14 cellular contexts compared by ENCODE assay signal in the genomic region with DNA sequence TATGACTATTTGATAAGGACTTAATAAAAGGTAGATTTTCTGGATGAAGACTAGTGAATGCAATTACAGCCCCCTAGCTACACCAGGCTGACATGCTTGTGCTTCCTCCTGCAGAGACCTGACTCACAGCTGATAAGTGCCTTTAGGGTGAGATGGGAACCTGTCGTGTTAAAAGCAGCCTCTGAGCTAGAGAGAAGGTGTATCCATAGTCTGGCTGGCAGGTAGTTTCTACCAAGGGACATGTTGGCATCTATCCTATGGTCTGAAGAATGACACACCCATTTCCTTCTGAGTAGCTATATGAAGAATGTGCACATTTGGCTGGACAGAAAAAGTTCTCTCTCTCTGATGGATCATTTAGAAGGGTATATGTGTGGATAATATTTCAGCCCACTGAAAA.
"Had no signal": no experiment of that assay in that cellular context is flagged by ENCODE, and none has a peak within 500 bp of the region (broad histone marks: within the 10 kb centered on the region; RNA-seq: fewer than 3 reads in every experiment).

No MANE protein-coding gene starts in this region.

- ATAC-seq: effector memory CD8-positive, alpha-beta T cell; pancreas; stimulated activated effector memory CD8-positive, alpha-beta T cell treated with anti-CD3 and anti-CD28 coated beads, Interleukin-12 subunit alpha, Interleukin-12 subunit beta, amount 100 ng/mL, for 72 hours had no signal

- H3K4me2 ChIP-seq: neural progenitor cell had no signal

- DNase-seq: activated CD4-positive, alpha-beta T cell treated with anti-CD3 and anti-CD28 coated beads, Interleukin-2, amount 10 ng/mL, durations not matched to agents 7 days and 5 days; activated CD4-positive, CD25-positive, alpha-beta regulatory T cell; activated CD8-positive, alpha-beta memory T cell treated with anti-CD3 and anti-CD28 coated beads for 24 hours; activated naive CD4-positive, alpha-beta T cell treated with anti-CD3 and anti-CD28 coated beads, Interleukin-2, amount 50 U/mL, for 16 hours; activated T-cell treated with anti-CD3 and anti-CD28 coated beads for 4 hours; adrenal gland; cerebellar nuclear complex; effector memory CD8-positive, alpha-beta T cell; esophagus squamous epithelium; foreskin fibroblast; pancreas had no signal

- H3K9me3 ChIP-seq: adrenal gland, esophagus squamous epithelium, pancreas had no signal

- H3K4me3 ChIP-seq: adrenal gland, esophagus squamous epithelium, neural progenitor cell, pancreas, tibial nerve had no signal

- H2AFZ ChIP-seq: neural progenitor cell had no signal

- H3K36me3 ChIP-seq: adrenal gland, esophagus squamous epithelium, neural progenitor cell, pancreas, tibial nerve had no signal

- H3K27me3 ChIP-seq: adrenal gland, esophagus squamous epithelium, neural progenitor cell, pancreas, tibial nerve had no signal

- H3K9ac ChIP-seq: neural progenitor cell had no signal

- H3K4me1 ChIP-seq: adrenal gland, neural progenitor cell, pancreas, tibial nerve had no signal

- H3K27ac ChIP-seq: adrenal gland, esophagus squamous epithelium, neural progenitor cell, pancreas, tibial nerve had no signal
